8 cellular contexts compared by ENCODE assay signal in the genomic region with DNA sequence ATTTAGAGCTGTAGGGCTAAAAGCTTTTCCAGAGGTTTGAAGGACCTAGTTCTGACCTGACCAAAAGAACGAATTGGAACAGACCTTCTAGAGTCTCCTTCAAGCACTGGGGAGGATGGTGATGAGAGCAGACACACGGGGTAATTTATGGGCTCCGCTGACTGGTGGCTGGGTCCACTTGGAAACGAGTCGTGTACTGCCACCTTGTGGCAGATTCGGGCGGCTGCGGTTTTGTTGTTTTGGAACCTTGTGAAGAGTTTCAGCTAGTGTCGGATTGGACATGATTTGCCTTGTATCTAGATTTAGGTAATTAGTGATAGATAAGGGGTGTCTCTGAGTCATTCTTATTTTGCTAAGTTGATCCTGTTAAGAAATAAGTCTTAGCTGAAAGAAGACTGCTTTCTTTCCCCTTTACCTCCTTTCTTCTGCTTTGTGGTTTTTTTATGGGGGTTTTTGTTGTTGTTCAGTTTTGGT.
DNase-seq lines count a peak whose midpoint lies in the region; ATAC-seq and TF ChIP-seq lines count a peak whose summit lies in the region.

No MANE protein-coding gene starts in this region.

- H3K9me3 ChIP-seq in iPS-20b (ENCODE audit: insufficient read depth, low read depth, low read length), result no peaks in the 10 kb centered on the region

- H3K36me3 ChIP-seq in iPS-20b (ENCODE audit: insufficient read depth, low read depth, low read length), result no peaks in the 10 kb centered on the region; the same call in 1 of the 2 replicates

- peak; percentile 99 for TF ChIP-seq CTCF in VCaP (conservative IDR thresholded peaks at IDR 0.05)

- no peak overlapping the region for H3K27ac ChIP-seq in VCaP
- no peak overlapping the region for H3K27ac ChIP-seq in iPS-20b (ENCODE audit: low read length)

- ATAC-seq in GM21786 (IDR thresholded peaks at IDR 0.05; ENCODE audit: unreplicated experiment) (peak; percentile 45), GM18858 (IDR thresholded peaks at IDR 0.05; ENCODE audit: unreplicated experiment) (no peak)

- peak overlapping the region; percentile 41; the same call in 1 of the 2 replicates for H3K9ac ChIP-seq in iPS-20b (ENCODE audit: low read depth, low read length)

- no peaks in the 10 kb centered on the region for H3K27me3 ChIP-seq in iPS-20b (ENCODE audit: insufficient read depth, low read length)

- DNase-seq in 8988T (peak; percentile 39), NCI-H2196 (lab: John Stamatoyannopoulos, UW; ENCODE audit: unreplicated experiment) (peak; percentile 67), brain pericyte (ENCODE audit: low read depth, low spot score) (peak; percentile 48)
- DNase-seq in stimulated activated CD4-positive, alpha-beta T cell treated with anti-CD3 and anti-CD28 coated beads, Interleukin-12 subunit alpha, Interleukin-12 subunit beta, amount 100 ng/mL, for 4 hours, result peak; percentile 71

- H3K4me1 ChIP-seq in iPS-20b (ENCODE audit: insufficient read depth, low read length), result peaks cover 40% of the 10 kb centered on the region

- no peak overlapping the region for H3K4me3 ChIP-seq in iPS-20b (ENCODE audit: low read length)
